In the genomic region with DNA sequence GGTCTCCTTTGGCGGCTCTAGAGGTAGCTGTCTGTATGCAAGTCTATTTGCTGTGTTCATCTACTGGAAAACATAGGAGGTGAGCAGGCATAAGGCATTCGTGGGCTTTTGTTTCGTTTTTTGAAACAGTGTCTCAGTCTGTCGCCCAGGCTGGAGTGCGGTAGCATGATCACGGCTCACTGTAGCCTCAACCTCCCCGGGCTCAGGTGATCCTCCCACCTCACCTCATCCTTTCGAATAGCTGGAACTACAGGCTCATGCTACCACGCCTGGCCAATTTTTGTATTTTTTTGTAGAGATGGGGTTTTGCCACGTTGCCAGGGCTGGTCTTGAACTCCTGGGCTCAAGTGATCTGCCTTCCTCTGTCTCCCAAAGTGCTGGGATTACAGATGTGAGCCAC, we compare ENCODE assay signal across 30 cellular contexts. TPM values are rescaled to one million over a fixed set of nuclear protein-coding genes. Genes with fewer than 3 reads are reported as not detected.
A peak's percentile ranks its signal among the peaks of the same experiment; 100 is the strongest.
DNase-seq lines count a peak whose midpoint lies in the region; ATAC-seq and TF ChIP-seq lines count a peak whose summit lies in the region.
"Had no signal": no experiment of that assay in that cellular context is flagged by ENCODE, and none has a peak within 500 bp of the region (broad histone marks: within the 10 kb centered on the region; RNA-seq: fewer than 3 reads in every experiment).

No MANE protein-coding gene starts in this region.

- H3K4me1 ChIP-seq in right atrium auricular region (peaks cover 0 to 35% of the 10 kb centered on the region in 2 donors), endodermal cell (ENCODE audit: control insufficient read depth, insufficient read depth, low read length) (peaks cover 12% of the 10 kb centered on the region), mesendoderm (ENCODE audit: control insufficient read depth, low read depth, low read length) (peaks cover 20% of the 10 kb centered on the region), psoas muscle (peaks cover 4% of the 10 kb centered on the region), esophagus squamous epithelium (peaks cover 23 to 52% (median 40%) of the 10 kb centered on the region in 3 donors)
- H3K4me1 ChIP-seq: breast epithelium, neural progenitor cell, SJCRH30 had no signal

- H3K36me3 ChIP-seq in right atrium auricular region (no peaks in the 10 kb centered on the region), endodermal cell (ENCODE audit: control insufficient read depth, insufficient read depth, low read length) (no peaks in the 10 kb centered on the region), mesendoderm (ENCODE audit: control insufficient read depth, insufficient read depth, low read length) (no peaks in the 10 kb centered on the region), psoas muscle (ENCODE audit: insufficient read depth in 1 of 2, low read depth in 1 of 2) (no peaks in the 10 kb centered on the region), esophagus squamous epithelium (no peaks in the 10 kb centered on the region)
- H3K36me3 ChIP-seq: breast epithelium, esophagus muscularis mucosa, neural progenitor cell, SJCRH30, stomach, tibial nerve had no signal

- peak overlapping the region; percentile 89 for H2AK5ac ChIP-seq in mesendoderm (ENCODE audit: low read length)

- no peak for ATAC-seq in Right ventricle myocardium inferior
- no peak for ATAC-seq in psoas muscle
- ATAC-seq in GM21515 (IDR thresholded peaks at IDR 0.05; ENCODE audit: unreplicated experiment), result no peak
- ATAC-seq: activated CD4-positive, alpha-beta T cell treated with anti-CD3 and anti-CD28 coated beads for 36 hours; activated CD8-positive, alpha-beta T cell treated with anti-CD3 and anti-CD28 coated beads for 36 hours; foreskin keratinocyte; GM23338 had no signal

- H3K9me3 ChIP-seq in right atrium auricular region, result no peaks in the 10 kb centered on the region
- H3K9me3 ChIP-seq in endodermal cell (ENCODE audit: control insufficient read depth, low read length), result peaks cover 27% of the 10 kb centered on the region
- peaks cover 3% of the 10 kb centered on the region for H3K9me3 ChIP-seq in psoas muscle
- peaks cover 0 to 6% (median 3%) of the 10 kb centered on the region in 3 donors for H3K9me3 ChIP-seq in esophagus squamous epithelium
- H3K9me3 ChIP-seq: breast epithelium, esophagus muscularis mucosa, SJCRH30 had no signal

- peak overlapping the region; percentile 73 for H3K23ac ChIP-seq in mesendoderm (ENCODE audit: low read length)

- H3K4me2 ChIP-seq in mesendoderm (ENCODE audit: low read length), result peak overlapping the region; percentile 14
- H3K4me2 ChIP-seq: GM23338, neural progenitor cell had no signal

- H3K18ac ChIP-seq in mesendoderm (ENCODE audit: low read length), result peak overlapping the region; percentile 28

- H3K4me3 Mint-ChIP-seq in endodermal cell, result peak overlapping the region; percentile 17
- H3K4me3 Mint-ChIP-seq: activated CD4-positive, alpha-beta T cell treated with anti-CD3 and anti-CD28 coated beads for 36 hours; activated CD8-positive, alpha-beta T cell treated with anti-CD3 and anti-CD28 coated beads for 36 hours; activated naive CD4-positive, alpha-beta T cell treated with anti-CD3 and anti-CD28 coated beads for 36 hours; CD4-positive, alpha-beta memory T cell; GM23338; neural progenitor cell had no signal

- H3K4ac ChIP-seq in mesendoderm (ENCODE audit: low read depth, low read length), result peak overlapping the region; percentile 22

- peaks cover 30% of the 10 kb centered on the region for H3K4me1 Mint-ChIP-seq in endodermal cell
- H3K4me1 Mint-ChIP-seq: CD4-positive, alpha-beta memory T cell; IgD-negative memory B cell had no signal

- peak overlapping the region; percentile 11 for H2BK120ac ChIP-seq in mesendoderm (ENCODE audit: low read depth, low read length)

- DNase-seq in right atrium auricular region (ENCODE audit: low spot score) (no peak), Right ventricle myocardium inferior (ENCODE audit: missing footprints) (no peak), endodermal cell (no peak), mesendoderm (no peak), psoas muscle (no peak), esophagus squamous epithelium (lab: John Stamatoyannopoulos, UW) (no peak)
- DNase-seq in stimulated activated CD4-positive, alpha-beta T cell treated with anti-CD3 and anti-CD28 coated beads, Interleukin-1b, Interleukin-23, amount 100 ng/mL, for 48 hours, result no peak
- DNase-seq: activated CD4-positive, alpha-beta T cell treated with anti-CD3 and anti-CD28 coated beads for 36 hours; activated CD8-positive, alpha-beta memory T cell treated with anti-CD3 and anti-CD28 coated beads, Interleukin-2, amount 50 U/mL, for 48 hours; activated CD8-positive, alpha-beta T cell treated with anti-CD3 and anti-CD28 coated beads for 36 hours; activated naive CD4-positive, alpha-beta T cell treated with anti-CD3 and anti-CD28 coated beads for 36 hours; amniotic stem cell; CD4-positive, alpha-beta memory T cell; effector memory CD4-positive, alpha-beta T cell; foreskin keratinocyte; NCI-H1092; NCI-H1694 treated with DMSO at 0.1 percent for 48 hours; NCI-H446; NCI-H748 treated with DMSO at 0.1 percent for 48 hours; SJCRH30; stimulated activated CD4-positive, alpha-beta T cell treated with anti-CD3 and anti-CD28 coated beads, Interleukin-2, amount 100 ng/mL, for 48 hours; stomach; T-helper 9 cell had no signal

- H3K9ac ChIP-seq in endodermal cell (ENCODE audit: extremely low read depth, low read length, poor library complexity, severe bottlenecking), result peak overlapping the region; percentile 35
- H3K9ac ChIP-seq in mesendoderm (ENCODE audit: low read length), result peak overlapping the region; percentile 36
- H3K9ac ChIP-seq: neural progenitor cell had no signal

- no peak overlapping the region for H4K8ac ChIP-seq in mesendoderm (ENCODE audit: low read depth, low read length)

- H2BK15ac ChIP-seq in mesendoderm (replicated peaks; ENCODE audit: low read depth), result no peak overlapping the region

- H3K4me3 ChIP-seq in right atrium auricular region (peak overlapping the region in 1 of 2 donors; percentile 18), endodermal cell (ENCODE audit: low read length) (peak overlapping the region; percentile 44), mesendoderm (ENCODE audit: low read length) (no peak overlapping the region), psoas muscle (no peak overlapping the region), esophagus squamous epithelium (peak overlapping the region in 1 of 4 donors; percentile 28)
- H3K4me3 ChIP-seq: breast epithelium, GM23338, neural progenitor cell, SJCRH30, stomach had no signal

- no peak for TF ChIP-seq POLR2A in esophagus squamous epithelium (IDR thresholded peaks at IDR 0.05)

- H3K27me3 ChIP-seq in right atrium auricular region (no peaks in the 10 kb centered on the region), endodermal cell (ENCODE audit: control insufficient read depth, insufficient read depth, low read length, poor library complexity, severe bottlenecking) (no peaks in the 10 kb centered on the region), mesendoderm (ENCODE audit: insufficient read depth, low read length, poor library complexity) (no peaks in the 10 kb centered on the region), psoas muscle (ENCODE audit: insufficient read depth in 3 of 3, low read length in 2 of 3) (no peaks in the 10 kb centered on the region), esophagus squamous epithelium (no peaks in the 10 kb centered on the region)
- H3K27me3 ChIP-seq: breast epithelium, esophagus muscularis mucosa, neural progenitor cell, SJCRH30, tibial nerve had no signal

- H3K27ac ChIP-seq in right atrium auricular region (peak overlapping the region; percentile 21 to 35), endodermal cell (ENCODE audit: low read depth, low read length) (peak overlapping the region; percentile 33), mesendoderm (ENCODE audit: low read depth, low read length) (peak overlapping the region; percentile 92), psoas muscle (no peak overlapping the region), esophagus squamous epithelium (peak overlapping the region in 2 of 4 donors; percentile 38 to 57)
- H3K27ac ChIP-seq: foreskin keratinocyte, neural progenitor cell, SJCRH30 had no signal

- no peaks in the 10 kb centered on the region for H3K79me1 ChIP-seq in mesendoderm (ENCODE audit: low read length)

- no peaks in the 10 kb centered on the region for H3K79me2 ChIP-seq in mesendoderm (ENCODE audit: control insufficient read depth, insufficient read depth, low read length)

- H3K27me3 Mint-ChIP-seq in endodermal cell (ENCODE audit: insufficient read depth), result peaks cover 1% of the 10 kb centered on the region
- H3K27me3 Mint-ChIP-seq: activated CD4-positive, alpha-beta T cell treated with anti-CD3 and anti-CD28 coated beads for 36 hours; activated CD8-positive, alpha-beta T cell treated with anti-CD3 and anti-CD28 coated beads for 36 hours; CD4-positive, alpha-beta memory T cell had no signal

- H3K9me3 Mint-ChIP-seq in endodermal cell, result peaks cover 7% of the 10 kb centered on the region
- H3K9me3 Mint-ChIP-seq: GM23338 had no signal

- TF ChIP-seq CTCF in right atrium auricular region (IDR thresholded peaks at IDR 0.05) (no peak), endodermal cell (conservative IDR thresholded peaks at IDR 0.05) (no peak), psoas muscle (IDR thresholded peaks at IDR 0.05) (no peak), esophagus squamous epithelium (IDR thresholded peaks at IDR 0.05) (no peak)

- peak overlapping the region; percentile 82 for H3K27ac Mint-ChIP-seq in endodermal cell
- H3K27ac Mint-ChIP-seq: activated CD4-positive, alpha-beta T cell treated with anti-CD3 and anti-CD28 coated beads for 36 hours; activated CD8-positive, alpha-beta T cell treated with anti-CD3 and anti-CD28 coated beads for 36 hours; activated naive CD4-positive, alpha-beta T cell treated with anti-CD3 and anti-CD28 coated beads for 36 hours; CD4-positive, alpha-beta memory T cell; GM23338; IgD-negative memory B cell; neural progenitor cell had no signal

- peaks cover 10% of the 10 kb centered on the region for H3K36me3 Mint-ChIP-seq in endodermal cell (ENCODE audit: low read depth)
- H3K36me3 Mint-ChIP-seq: IgD-negative memory B cell had no signal

- H4K5ac ChIP-seq in mesendoderm (ENCODE audit: low read length), result no peak overlapping the region

- intact Hi-C loops in Right ventricle myocardium inferior (cut with DNase I), result no loop called here
- intact Hi-C loops in psoas muscle (cut with DNase I), result no loop called here
- intact Hi-C loops in esophagus squamous epithelium (cut with DNase I), result no loop called here

- peak overlapping the region; percentile 95 for H2BK5ac ChIP-seq in mesendoderm (ENCODE audit: low read length)

- WGBS in endodermal cell (ENCODE audit: insufficient coverage in 1 of 2, insufficient read length in 1 of 2), 2 experiments, result 85 to 89% methylated on average over 8 to 10 of the region's 10 CpGs
- WGBS in mesendoderm (ENCODE audit: extremely low coverage, insufficient coverage, low lambda C conversion rate), result no CpG with 5 or more reads among the region's 10 CpGs
- 75 to 86% (median 78%) methylated on average over 10 of the region's 10 CpGs for WGBS in psoas muscle, 3 donors
- WGBS in esophagus squamous epithelium, 2 donors, result 65 to 72% methylated on average over 10 of the region's 10 CpGs

- H3K56ac ChIP-seq in mesendoderm (ENCODE audit: low read length), result peak overlapping the region; percentile 77

RNA-seq across cellular contexts. Expression of a gene that starts 27.5 kb away (rescaled TPM):
- total RNA-seq in right atrium auricular region, result 1 to 10 TPM; 2.2 to 5.5 TPM
- 3.4 TPM for total RNA-seq in Right ventricle myocardium inferior
- 1 to 10 TPM; 6.2 to 8.9 TPM for total RNA-seq in endodermal cell
- polyA plus RNA-seq in endodermal cell (2013, experiment 1 of 2), result 4.7 TPM
- 4.8 TPM for polyA plus RNA-seq in endodermal cell (2013, experiment 2 of 2)
- 3.3 TPM for polyA plus RNA-seq in mesendoderm (2013, experiment 1 of 2)
- polyA plus RNA-seq in mesendoderm (2013, experiment 2 of 2), result 3.2 TPM
- total RNA-seq in psoas muscle, result 1 to 10 TPM in 3 of 4 donors, under 1 TPM in 1; 0.71 to 9.4 (median 5.7) TPM
- polyA plus RNA-seq in psoas muscle, result 1 to 10 TPM; 2.5 to 9.8 (median 4.2) TPM
- 1 to 10 TPM; 1.1 to 7.6 (median 3.8) TPM for total RNA-seq in esophagus squamous epithelium

RNA-seq across cellular contexts. Expression of a gene that starts 54.8 kb away (rescaled TPM):
- total RNA-seq in right atrium auricular region, result 1 to 10 TPM; 5.3 to 7.1 TPM
- 6.5 TPM for total RNA-seq in Right ventricle myocardium inferior
- total RNA-seq in endodermal cell, result 10 to 100 TPM; 32.2 to 36.3 TPM
- polyA plus RNA-seq in endodermal cell (2013, experiment 1 of 2), result 39.3 TPM
- 39.0 TPM for polyA plus RNA-seq in endodermal cell (2013, experiment 2 of 2)
- polyA plus RNA-seq in mesendoderm (2013, experiment 1 of 2), result 75.1 TPM
- 73.5 TPM for polyA plus RNA-seq in mesendoderm (2013, experiment 2 of 2)
- 1 to 10 TPM; 3.6 to 6.1 (median 4.8) TPM for total RNA-seq in psoas muscle
- 1 to 10 TPM; 4.9 to 6.4 (median 5.6) TPM for polyA plus RNA-seq in psoas muscle
- 10 to 100 TPM; 14.5 to 23.2 (median 19.4) TPM for total RNA-seq in esophagus squamous epithelium

RNA-seq across cellular contexts. Expression of a gene that starts 55.1 kb away (rescaled TPM):
- 10 to 100 TPM; 15.3 to 22.6 TPM for total RNA-seq in right atrium auricular region
- 17.8 TPM for total RNA-seq in Right ventricle myocardium inferior
- 10 to 100 TPM; 50.5 to 54.2 TPM for total RNA-seq in endodermal cell
- 22.0 TPM for polyA plus RNA-seq in endodermal cell (2013, experiment 1 of 2)
- polyA plus RNA-seq in endodermal cell (2013, experiment 2 of 2), result 22.6 TPM
- 32.7 TPM for polyA plus RNA-seq in mesendoderm (2013, experiment 1 of 2)
- 34.2 TPM for polyA plus RNA-seq in mesendoderm (2013, experiment 2 of 2)
- total RNA-seq in psoas muscle, result 10 to 100 TPM in 3 of 4 donors, 1 to 10 TPM in 1; 5.7 to 17.2 (median 11.0) TPM
- polyA plus RNA-seq in psoas muscle, result 1 to 10 TPM; 4.6 to 9.1 (median 5.5) TPM
- total RNA-seq in esophagus squamous epithelium, result 10 to 100 TPM; 14.2 to 27.1 (median 21.2) TPM
